ENCODE assay signal across 33 cellular contexts in genomic region chr5:176631383-176631970, GRCh38. TPM values are rescaled to one million over a fixed set of nuclear protein-coding genes. Genes with fewer than 3 reads are reported as not detected.
A peak's percentile ranks its signal among the peaks of the same experiment; 100 is the strongest.
DNase-seq lines count a peak whose midpoint lies in the region; TF ChIP-seq lines count a peak whose summit lies in the region.
"Had no signal": no experiment of that assay in that cellular context is flagged by ENCODE, and none has a peak within 500 bp of the region (broad histone marks: within the 10 kb centered on the region; RNA-seq: fewer than 3 reads in every experiment).

No MANE protein-coding gene starts in this region.

- no peaks in the 10 kb centered on the region for H3K79me2 ChIP-seq in hepatocyte

- H3K4me2 ChIP-seq in BLaER1 treated with 17β-estradiol and CSF1 and Interleukin-3, amounts not matched to agents 10 nM and 100 nM: peak overlapping the region in 9 of 11 experiments; percentile 95 to 100 (median 98); a peak in 19 of 22 replicates
- H3K4me2 ChIP-seq in hepatocyte: peak overlapping the region; percentile 97

- TF ChIP-seq CTCF in VCaP (conservative IDR thresholded peaks at IDR 0.05): no peak
- no peak for TF ChIP-seq CTCF in hepatocyte (IDR thresholded peaks at IDR 0.05; ENCODE audit: poor library complexity)
- no peak for TF ChIP-seq CTCF in RWPE1 (conservative IDR thresholded peaks at IDR 0.05; ENCODE audit: low read depth)

- no peak for DNase-seq in hepatocyte (ENCODE audit: low spot score)
- no peak for DNase-seq in NCI-H1105 treated with DMSO at 0.1 percent for 48 hours (lab: John Stamatoyannopoulos, UW)
- DNase-seq in RWPE1 (ENCODE audit: low spot score): no peak
- DNase-seq in H7: no peak
- no peak for DNase-seq in GF-D8 (lab: John Stamatoyannopoulos, UW)
- DNase-seq: activated B cell treated with CpG ODN at 0.5 μM for 24 hours; activated CD4-positive, alpha-beta T cell treated with anti-CD3 and anti-CD28 coated beads, Interleukin-2, amount 50 U/mL, for 4 hours; activated T-cell treated with anti-CD3 and anti-CD28 coated beads, Interleukin-2, amount 50 U/mL, for 72 hours; central memory CD4-positive, alpha-beta T cell; esophagus squamous epithelium; foreskin keratinocyte; head of caudate nucleus; left ventricle myocardium superior; NCI-H1048; NCI-H345; NCI-H774; RPMI8226; stimulated activated CD4-positive, alpha-beta T cell treated with anti-CD3 and anti-CD28 coated beads, Interleukin-12 subunit alpha, Interleukin-12 subunit beta, amount 100 ng/mL, for 4 hours; stimulated activated CD4-positive, alpha-beta T cell treated with anti-CD3 and anti-CD28 coated beads, Interleukin-2, amount 100 ng/mL, for 48 hours; T-cell; trophoblast cell had no signal

- H2AFZ ChIP-seq in hepatocyte: no peak overlapping the region

- H4K20me1 ChIP-seq in BLaER1 treated with 17β-estradiol and CSF1 and Interleukin-3, amounts not matched to agents 10 nM and 100 nM: peaks cover 0 to 47% (median 10%) of the 10 kb centered on the region in 11 experiments; a peak in 10 of 22 replicates
- no peaks in the 10 kb centered on the region for H4K20me1 ChIP-seq in hepatocyte (ENCODE audit: insufficient read depth, poor library complexity, severe bottlenecking)

- H3K4me1 ChIP-seq in BLaER1 treated with 17β-estradiol and CSF1 and Interleukin-3, amounts not matched to agents 10 nM and 100 nM: peaks cover 34 to 91% (median 83%) of the 10 kb centered on the region in 10 experiments
- H3K4me1 ChIP-seq in HUES6 (ENCODE audit: control insufficient read depth, insufficient read depth, low read length) (peaks cover 24% of the 10 kb centered on the region), hepatocyte (ENCODE audit: insufficient read depth) (no peaks in the 10 kb centered on the region)

- peaks cover 18 to 60% (median 31%) of the 10 kb centered on the region in 11 experiments for H3K27me3 ChIP-seq in BLaER1 treated with 17β-estradiol and CSF1 and Interleukin-3, amounts not matched to agents 10 nM and 100 nM
- peaks cover 67% of the 10 kb centered on the region for H3K27me3 ChIP-seq in HUES6 (ENCODE audit: control insufficient read depth, insufficient read depth, low read length)
- H3K27me3 ChIP-seq in hepatocyte: peaks cover 70% of the 10 kb centered on the region
- peaks cover 35% of the 10 kb centered on the region for H3K27me3 ChIP-seq in H7 (ENCODE audit: control insufficient read depth, insufficient read depth, low read length)

- H3K9me3 ChIP-seq in BLaER1 treated with 17β-estradiol and CSF1 and Interleukin-3, amounts not matched to agents 10 nM and 100 nM (replicated peaks in 1 of 11): no peaks in the 10 kb centered on the region
- H3K9me3 ChIP-seq in HUES6 (ENCODE audit: control insufficient read depth, insufficient read depth, low read depth, low read length) (no peaks in the 10 kb centered on the region), hepatocyte (ENCODE audit: low read depth) (no peaks in the 10 kb centered on the region)
- H3K9me3 ChIP-seq: esophagus squamous epithelium, neutrophil, SJSA1 had no signal

- WGBS in hepatocyte (ENCODE audit: low lambda C conversion rate, missing lambda C conversion rate): 87% methylated on average over 7 of the region's 7 CpGs

- no peaks in the 10 kb centered on the region for H3K36me3 ChIP-seq in BLaER1 treated with 17β-estradiol and CSF1 and Interleukin-3, amounts not matched to agents 10 nM and 100 nM
- H3K36me3 ChIP-seq in HUES6 (ENCODE audit: control insufficient read depth, insufficient read depth, low read length) (no peaks in the 10 kb centered on the region), hepatocyte (replicated peaks; ENCODE audit: insufficient read depth, low read depth) (no peaks in the 10 kb centered on the region), H7 (replicated peaks; ENCODE audit: control insufficient read depth, insufficient read depth, low read length) (no peaks in the 10 kb centered on the region)
- H3K36me3 ChIP-seq: esophagus squamous epithelium, neutrophil, SJSA1 had no signal

- POLR2A ChIA-PET in RWPE1 (lab: Yijun Ruan, JAX; ENCODE audit: low non-redundant PET): no interaction called here

- no peak overlapping the region for H3K27ac ChIP-seq in BLaER1 treated with 17β-estradiol and CSF1 and Interleukin-3, amounts not matched to agents 10 nM and 100 nM
- H3K27ac ChIP-seq in HUES6 (ENCODE audit: low read depth, low read length) (no peak overlapping the region), VCaP (peak overlapping the region; percentile 62; the same call in 1 of the 2 replicates), hepatocyte (no peak overlapping the region), RWPE1 (no peak overlapping the region)
- H3K27ac ChIP-seq: esophagus squamous epithelium, foreskin keratinocyte, neutrophil, SJSA1 had no signal

- CTCF ChIA-PET in RWPE1 (lab: Yijun Ruan, JAX): interaction anchor here (0.6 to 1.0 kb wide), 5 partner anchors 20 to 441 kb away, joined by 3 to 4 read pairs (median 3); no protein-coding TSS in a partner anchor

- H3K4me3 ChIP-seq in BLaER1 treated with 17β-estradiol and CSF1 and Interleukin-3, amounts not matched to agents 10 nM and 100 nM: no peak overlapping the region
- peak overlapping the region; percentile 88; the same call in 1 of the 2 replicates for H3K4me3 ChIP-seq in HUES6 (ENCODE audit: low read depth, low read length)
- H3K4me3 ChIP-seq in hepatocyte: no peak overlapping the region
- H3K4me3 ChIP-seq in H7 (ENCODE audit: insufficient read depth, low read depth, low read length): no peak overlapping the region
- H3K4me3 ChIP-seq: SJSA1 had no signal

- no peak overlapping the region for H3K9ac ChIP-seq in BLaER1 treated with 17β-estradiol and CSF1 and Interleukin-3, amounts not matched to agents 10 nM and 100 nM
- H3K9ac ChIP-seq in HUES6 (ENCODE audit: low read length): no peak overlapping the region

- no peaks in the 10 kb centered on the region for H3K9me2 ChIP-seq in hepatocyte (replicated peaks; ENCODE audit: insufficient read depth)

RNA-seq across cellular contexts. Expression of gene EIF4E1B, which starts 1.0 kb away (rescaled TPM):
- not detected in 2 replicates for total RNA-seq in hepatocyte
- not detected in 2 replicates for polyA plus RNA-seq in hepatocyte
- total RNA-seq in H7 (2014; rRNA removed; shearing (Covaris generic)): 0.33 and 0.97 TPM in 2 replicates
- total RNA-seq: activated B cell treated with CpG ODN at 0.5 μM for 24 hours; activated T-cell treated with anti-CD3 and anti-CD28 coated beads, Interleukin-2, amount 50 U/mL, for 72 hours; astrocyte; dermis microvascular lymphatic vessel endothelial cell; esophagus squamous epithelium; foreskin keratinocyte; kidney; left ventricle myocardium superior; myocyte; progenitor cell of endocrine pancreas; sciatic nerve; SJSA1; T-cell had no signal
- polyA plus RNA-seq: BJ, foreskin keratinocyte had no signal

RNA-seq across cellular contexts. Expression of gene SNCB, which starts 1.1 kb away (rescaled TPM):
- not detected in 2 replicates for total RNA-seq in hepatocyte
- polyA plus RNA-seq in hepatocyte: 0.57 TPM in 1 of 2 replicates, not detected in the other
- 4.7 and 7.2 TPM in 2 replicates for total RNA-seq in H7 (2014; rRNA removed; shearing (Covaris generic))
- total RNA-seq: activated B cell treated with CpG ODN at 0.5 μM for 24 hours, esophagus squamous epithelium, kidney, left ventricle myocardium superior, sciatic nerve, SJSA1, T-cell had no signal
- polyA plus RNA-seq: BJ had no signal

RNA-seq across cellular contexts. Expression of gene TSPAN17, which starts 15.8 kb away (rescaled TPM):
- total RNA-seq in hepatocyte: 33.2 and 33.4 TPM in 2 replicates
- polyA plus RNA-seq in hepatocyte: 27.9 TPM in 2 replicates
- total RNA-seq in H7 (2014; rRNA removed; shearing (Covaris generic)): 39.8 and 50.7 TPM in 2 replicates

RNA-seq across cellular contexts. Expression of gene GPRIN1, which starts 21.5 kb away (rescaled TPM):
- 1.4 and 1.6 TPM in 2 replicates for total RNA-seq in hepatocyte
- polyA plus RNA-seq in hepatocyte: 2.2 and 3.9 TPM in 2 replicates
- 6.6 and 14.2 TPM in 2 replicates for total RNA-seq in H7 (2014; rRNA removed; shearing (Covaris generic))
